Comparison of ENCODE assay signal across 29 cellular contexts in the genomic region with DNA sequence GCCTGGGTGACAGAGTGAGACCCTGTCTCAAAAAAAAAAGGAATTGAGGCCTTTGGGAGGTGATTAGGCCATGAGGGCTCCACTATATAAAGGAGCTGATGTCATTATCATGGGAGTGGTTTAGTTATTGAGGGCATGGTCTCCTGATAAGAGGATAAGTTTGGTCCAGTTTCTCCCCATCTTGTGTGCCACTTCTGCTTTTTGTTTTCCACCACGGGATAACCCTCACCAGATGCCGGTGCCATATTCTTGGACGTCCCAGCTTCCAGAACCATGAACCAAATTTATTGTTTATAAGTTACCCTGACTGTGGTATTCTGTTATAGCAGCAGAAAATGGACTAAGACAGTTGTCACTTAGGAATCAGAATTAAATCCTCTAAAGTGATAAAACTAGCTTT.
"Had no signal": no experiment of that assay in that cellular context is flagged by ENCODE, and none has a peak within 500 bp of the region (broad histone marks: within the 10 kb centered on the region; RNA-seq: fewer than 3 reads in every experiment).

No MANE protein-coding gene starts in this region.

- ATAC-seq: effector memory CD8-positive, alpha-beta T cell; gastroesophageal sphincter; left cardiac atrium; left ventricle myocardium superior; right lobe of liver; stimulated activated naive CD8-positive, alpha-beta T cell treated with anti-CD3 and anti-CD28 coated beads, Interleukin-15, Interleukin-2, amounts not matched to agents 100 U/mL and 50 U/mL, for 24 hours; WTC11 had no signal

- H3K9me3 Mint-ChIP-seq: activated CD4-positive, alpha-beta memory T cell treated with anti-CD3 and anti-CD28 coated beads, Interleukin-2, amount 10 ng/mL, durations not matched to agents 7 days and 5 days; activated CD4-positive, alpha-beta T cell treated with anti-CD3 and anti-CD28 coated beads, Interleukin-2, amount 10 ng/mL, durations not matched to agents 7 days and 5 days; effector memory CD8-positive, alpha-beta T cell had no signal

- H3K4me3 Mint-ChIP-seq: activated CD4-positive, alpha-beta memory T cell treated with anti-CD3 and anti-CD28 coated beads, Interleukin-2, amount 10 ng/mL, durations not matched to agents 7 days and 5 days; activated CD4-positive, alpha-beta T cell treated with anti-CD3 and anti-CD28 coated beads, Interleukin-2, amount 10 ng/mL, durations not matched to agents 7 days and 5 days; activated naive CD8-positive, alpha-beta T cell; brain; effector memory CD8-positive, alpha-beta T cell; naive B cell; nephron progenitor cell; WTC11 had no signal

- FAIRE-seq: TTC549 had no signal

- H3K9me3 ChIP-seq: adrenal gland, neutrophil, right lobe of liver, upper lobe of left lung, vagina had no signal

- H3K36me3 Mint-ChIP-seq: activated naive CD8-positive, alpha-beta T cell; brain; naive B cell; WTC11 had no signal

- H3K36me3 ChIP-seq: adrenal gland, gastroesophageal sphincter, neutrophil, right lobe of liver, upper lobe of left lung, vagina had no signal

- H3K4me3 ChIP-seq: adrenal gland, gastroesophageal sphincter, right lobe of liver, skin epidermis, upper lobe of left lung, vagina had no signal

- DNase-seq: activated CD4-positive, alpha-beta memory T cell treated with anti-CD3 and anti-CD28 coated beads, Interleukin-2, amount 10 ng/mL, durations not matched to agents 7 days and 5 days; activated CD4-positive, alpha-beta T cell treated with anti-CD3 and anti-CD28 coated beads for 1 hour; activated CD4-positive, alpha-beta T cell treated with anti-CD3 and anti-CD28 coated beads, Interleukin-2, amount 10 ng/mL, durations not matched to agents 7 days and 5 days; activated effector memory CD4-positive, alpha-beta T cell treated with Interleukin-2 at 50 U/mL for 16 hours; activated naive CD4-positive, alpha-beta T cell treated with Interleukin-2 at 50 U/mL for 16 hours; adrenal gland; aorta; cortex of kidney; effector memory CD8-positive, alpha-beta T cell; head of caudate nucleus; hippocampal formation; left cardiac atrium; left ventricle myocardium superior; naive B cell; nephron progenitor cell; right lobe of liver; stimulated activated CD4-positive, alpha-beta T cell treated with anti-CD3 and anti-CD28 coated beads, Interleukin-12 subunit alpha, Interleukin-12 subunit beta, amount 100 ng/mL, for 4 hours; stimulated activated CD4-positive, alpha-beta T cell treated with anti-CD3 and anti-CD28 coated beads, Interleukin-4, amount 100 ng/mL, for 1 hour; stimulated activated naive CD8-positive, alpha-beta T cell treated with anti-CD3 and anti-CD28 coated beads, Interleukin-15, Interleukin-2, amounts not matched to agents 100 U/mL and 50 U/mL, for 24 hours; upper lobe of left lung had no signal

- H3K27ac Mint-ChIP-seq: activated CD4-positive, alpha-beta memory T cell treated with anti-CD3 and anti-CD28 coated beads, Interleukin-2, amount 10 ng/mL, durations not matched to agents 7 days and 5 days; activated CD4-positive, alpha-beta T cell treated with anti-CD3 and anti-CD28 coated beads, Interleukin-2, amount 10 ng/mL, durations not matched to agents 7 days and 5 days; activated naive CD8-positive, alpha-beta T cell; effector memory CD8-positive, alpha-beta T cell; naive B cell; progenitor cell of endocrine pancreas; WTC11 had no signal

- H3K27ac ChIP-seq: adrenal gland, gastroesophageal sphincter, neutrophil, right lobe of liver, upper lobe of left lung, vagina had no signal

- H3K4me1 ChIP-seq: adrenal gland, gastroesophageal sphincter, right lobe of liver, upper lobe of left lung had no signal

- H3K27me3 ChIP-seq: adrenal gland, gastroesophageal sphincter, neutrophil, right lobe of liver, upper lobe of left lung, vagina had no signal

- H3K4me1 Mint-ChIP-seq: activated CD4-positive, alpha-beta memory T cell treated with anti-CD3 and anti-CD28 coated beads, Interleukin-2, amount 10 ng/mL, durations not matched to agents 7 days and 5 days; activated CD4-positive, alpha-beta T cell treated with anti-CD3 and anti-CD28 coated beads, Interleukin-2, amount 10 ng/mL, durations not matched to agents 7 days and 5 days; brain; naive B cell; nephron progenitor cell; WTC11 had no signal
